1 cellular context compared by ENCODE assay signal in the genomic region with DNA sequence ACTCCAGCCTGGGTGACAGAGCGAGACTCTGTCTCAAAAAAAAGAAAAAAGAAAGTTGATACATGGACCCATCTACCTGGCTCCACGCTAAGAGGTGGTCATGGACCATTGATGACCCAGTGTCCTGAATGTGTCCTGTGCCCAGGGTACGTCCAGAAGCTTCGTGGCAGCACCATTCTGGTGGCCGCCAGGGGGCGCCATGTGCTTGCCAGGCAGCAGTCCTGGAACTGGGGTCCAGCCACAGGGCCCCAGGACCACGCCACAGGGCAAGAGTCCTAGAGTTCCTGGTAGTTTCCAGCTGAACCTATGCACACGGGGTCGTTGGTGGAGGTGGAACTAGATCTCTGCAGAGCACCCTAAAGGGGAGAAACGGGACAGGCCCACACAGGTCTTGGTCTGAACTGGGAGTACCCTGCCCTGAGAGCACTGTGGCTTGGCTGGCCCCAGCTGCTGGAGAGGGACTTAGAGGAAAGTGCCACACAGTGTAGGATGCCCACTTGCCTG.
TF ChIP-seq lines count a peak whose summit lies in the region.

No MANE protein-coding gene starts in this region.

TF ChIP-seq in HEK293, 187 proteins besides CTCF, POLR2A, EP300 and RAD21 (continued from another document and continues in another):
- TF ChIP-seq ZNF132 (tag by site-specific recombination; IDR thresholded peaks at IDR 0.05; ENCODE audit: borderline replicate concordance) (no peak), PRDM2 (tag by site-specific recombination; IDR thresholded peaks at IDR 0.05; ENCODE audit: borderline replicate concordance) (no peak), ZFP69B (tag by site-specific recombination; IDR thresholded peaks at IDR 0.05) (0 out of 2 replicates have a peak, but pooled peaks have one; percentile 52), ZSCAN30 (tag by site-specific recombination; IDR thresholded peaks at IDR 0.05) (peak; percentile 71; the same call in 1 of the 2 replicates), ZNF341 (tag by site-specific recombination; IDR thresholded peaks at IDR 0.05; ENCODE audit: low read depth) (no peak), ZEB2 (tag by site-specific recombination; IDR thresholded peaks at IDR 0.05) (peak; percentile 52; the same call in 1 of the 2 replicates), ZNF791 (tag by site-specific recombination; IDR thresholded peaks at IDR 0.05) (0 out of 2 replicates have a peak, but pooled peaks have one; percentile 4), ZXDB (tag by site-specific recombination; IDR thresholded peaks at IDR 0.05) (0 out of 2 replicates have a peak, but pooled peaks have one; percentile 20), ZNF621 (tag by site-specific recombination; IDR thresholded peaks at IDR 0.05) (no peak), ZBTB20 (tag by site-specific recombination; IDR thresholded peaks at IDR 0.05) (peak; percentile 71; the same call in 1 of the 2 replicates), BCL11B (tag by site-specific recombination; IDR thresholded peaks at IDR 0.05; ENCODE audit: low read depth) (peak; percentile 39; the same call in 1 of the 2 replicates), ZNF555 (tag by site-specific recombination; conservative IDR thresholded peaks at IDR 0.05) (no peak), ZNF571 (tag by site-specific recombination; IDR thresholded peaks at IDR 0.05) (no peak), ZNF843 (tag by site-specific recombination; IDR thresholded peaks at IDR 0.05) (0 out of 2 replicates have a peak, but pooled peaks have one; percentile 53), ZNF654 (tag by site-specific recombination; IDR thresholded peaks at IDR 0.05; ENCODE audit: low read depth) (peak; percentile 79), KLF8 (tag by site-specific recombination; IDR thresholded peaks at IDR 0.05) (0 out of 2 replicates have a peak, but pooled peaks have one; percentile 24), IKZF3 (tag by site-specific recombination; IDR thresholded peaks at IDR 0.05) (0 out of 2 replicates have a peak, but pooled peaks have one; percentile 6), ZNF521 (tag by site-specific recombination; IDR thresholded peaks at IDR 0.05) (no peak), ZNF660 (tag by site-specific recombination; IDR thresholded peaks at IDR 0.05) (peak; percentile 89), GLIS1 (tag by site-specific recombination; IDR thresholded peaks at IDR 0.05) (no peak), ZNF239 (tag by site-specific recombination; IDR thresholded peaks at IDR 0.05) (peak; percentile 75; the same call in 1 of the 2 replicates), ZNF121 (tag by site-specific recombination; IDR thresholded peaks at IDR 0.05) (peak; percentile 83), KLF16 (tag by site-specific recombination; IDR thresholded peaks at IDR 0.05) (peak; percentile 41; the same call in 1 of the 2 replicates), ZNF266 (tag by site-specific recombination; IDR thresholded peaks at IDR 0.05; ENCODE audit: low read depth) (0 out of 2 replicates have a peak, but pooled peaks have one; percentile 20), KLF7 (tag by site-specific recombination; IDR thresholded peaks at IDR 0.05; ENCODE audit: borderline replicate concordance) (no peak; the same call in 1 of the 2 replicates), ZNF549 (tag by site-specific recombination; IDR thresholded peaks at IDR 0.05) (no peak), EGR2 (tag by site-specific recombination; IDR thresholded peaks at IDR 0.05; ENCODE audit: low read depth) (no peak), ZNF391 (tag by site-specific recombination; IDR thresholded peaks at IDR 0.05; ENCODE audit: borderline replicate concordance, low read depth) (no peak; the same call in 1 of the 2 replicates), PRDM10 (tag by site-specific recombination; IDR thresholded peaks at IDR 0.05) (peak; percentile 36), ZNF394 (tag by site-specific recombination; IDR thresholded peaks at IDR 0.05; ENCODE audit: borderline replicate concordance) (peak; percentile 80), ZNF324 (tag by site-specific recombination; IDR thresholded peaks at IDR 0.05) (peak; percentile 38; the same call in 1 of the 2 replicates), ZNF792 (tag by site-specific recombination; IDR thresholded peaks at IDR 0.05) (peak; percentile 70; the same call in 1 of the 2 replicates), ZNF830 (tag by site-specific recombination; IDR thresholded peaks at IDR 0.05; ENCODE audit: low read depth) (no peak), ZNF174 (tag by site-specific recombination; IDR thresholded peaks at IDR 0.05) (no peak), ZFP37 (tag by site-specific recombination; IDR thresholded peaks at IDR 0.05) (0 out of 2 replicates have a peak, but pooled peaks have one; percentile 21), ZNF623 (tag by site-specific recombination; IDR thresholded peaks at IDR 0.05) (0 out of 2 replicates have a peak, but pooled peaks have one; percentile 12), YY2 (tag by site-specific recombination; IDR thresholded peaks at IDR 0.05) (0 out of 2 replicates have a peak, but pooled peaks have one; percentile 38)
- TF ChIP-seq, protein P1, sequence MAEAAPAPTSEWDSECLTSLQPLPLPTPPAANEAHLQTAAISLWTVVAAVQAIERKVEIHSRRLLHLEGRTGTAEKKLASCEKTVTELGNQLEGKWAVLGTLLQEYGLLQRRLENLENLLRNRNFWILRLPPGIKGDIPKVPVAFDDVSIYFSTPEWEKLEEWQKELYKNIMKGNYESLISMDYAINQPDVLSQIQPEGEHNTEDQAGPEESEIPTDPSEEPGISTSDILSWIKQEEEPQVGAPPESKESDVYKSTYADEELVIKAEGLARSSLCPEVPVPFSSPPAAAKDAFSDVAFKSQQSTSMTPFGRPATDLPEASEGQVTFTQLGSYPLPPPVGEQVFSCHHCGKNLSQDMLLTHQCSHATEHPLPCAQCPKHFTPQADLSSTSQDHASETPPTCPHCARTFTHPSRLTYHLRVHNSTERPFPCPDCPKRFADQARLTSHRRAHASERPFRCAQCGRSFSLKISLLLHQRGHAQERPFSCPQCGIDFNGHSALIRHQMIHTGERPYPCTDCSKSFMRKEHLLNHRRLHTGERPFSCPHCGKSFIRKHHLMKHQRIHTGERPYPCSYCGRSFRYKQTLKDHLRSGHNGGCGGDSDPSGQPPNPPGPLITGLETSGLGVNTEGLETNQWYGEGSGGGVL (tag by site-specific recombination; IDR thresholded peaks at IDR 0.05) = no peak
- TF ChIP-seq, protein P2, sequence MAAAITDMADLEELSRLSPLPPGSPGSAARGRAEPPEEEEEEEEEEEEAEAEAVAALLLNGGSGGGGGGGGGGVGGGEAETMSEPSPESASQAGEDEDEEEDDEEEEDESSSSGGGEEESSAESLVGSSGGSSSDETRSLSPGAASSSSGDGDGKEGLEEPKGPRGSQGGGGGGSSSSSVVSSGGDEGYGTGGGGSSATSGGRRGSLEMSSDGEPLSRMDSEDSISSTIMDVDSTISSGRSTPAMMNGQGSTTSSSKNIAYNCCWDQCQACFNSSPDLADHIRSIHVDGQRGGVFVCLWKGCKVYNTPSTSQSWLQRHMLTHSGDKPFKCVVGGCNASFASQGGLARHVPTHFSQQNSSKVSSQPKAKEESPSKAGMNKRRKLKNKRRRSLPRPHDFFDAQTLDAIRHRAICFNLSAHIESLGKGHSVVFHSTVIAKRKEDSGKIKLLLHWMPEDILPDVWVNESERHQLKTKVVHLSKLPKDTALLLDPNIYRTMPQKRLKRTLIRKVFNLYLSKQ (tag by site-specific recombination; IDR thresholded peaks at IDR 0.05; ENCODE audit: borderline replicate concordance) = no peak
- TF ChIP-seq, protein P3, sequence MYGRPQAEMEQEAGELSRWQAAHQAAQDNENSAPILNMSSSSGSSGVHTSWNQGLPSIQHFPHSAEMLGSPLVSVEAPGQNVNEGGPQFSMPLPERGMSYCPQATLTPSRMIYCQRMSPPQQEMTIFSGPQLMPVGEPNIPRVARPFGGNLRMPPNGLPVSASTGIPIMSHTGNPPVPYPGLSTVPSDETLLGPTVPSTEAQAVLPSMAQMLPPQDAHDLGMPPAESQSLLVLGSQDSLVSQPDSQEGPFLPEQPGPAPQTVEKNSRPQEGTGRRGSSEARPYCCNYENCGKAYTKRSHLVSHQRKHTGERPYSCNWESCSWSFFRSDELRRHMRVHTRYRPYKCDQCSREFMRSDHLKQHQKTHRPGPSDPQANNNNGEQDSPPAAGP (tag by site-specific recombination; IDR thresholded peaks at IDR 0.05) = no peak
- TF ChIP-seq, protein P4, sequence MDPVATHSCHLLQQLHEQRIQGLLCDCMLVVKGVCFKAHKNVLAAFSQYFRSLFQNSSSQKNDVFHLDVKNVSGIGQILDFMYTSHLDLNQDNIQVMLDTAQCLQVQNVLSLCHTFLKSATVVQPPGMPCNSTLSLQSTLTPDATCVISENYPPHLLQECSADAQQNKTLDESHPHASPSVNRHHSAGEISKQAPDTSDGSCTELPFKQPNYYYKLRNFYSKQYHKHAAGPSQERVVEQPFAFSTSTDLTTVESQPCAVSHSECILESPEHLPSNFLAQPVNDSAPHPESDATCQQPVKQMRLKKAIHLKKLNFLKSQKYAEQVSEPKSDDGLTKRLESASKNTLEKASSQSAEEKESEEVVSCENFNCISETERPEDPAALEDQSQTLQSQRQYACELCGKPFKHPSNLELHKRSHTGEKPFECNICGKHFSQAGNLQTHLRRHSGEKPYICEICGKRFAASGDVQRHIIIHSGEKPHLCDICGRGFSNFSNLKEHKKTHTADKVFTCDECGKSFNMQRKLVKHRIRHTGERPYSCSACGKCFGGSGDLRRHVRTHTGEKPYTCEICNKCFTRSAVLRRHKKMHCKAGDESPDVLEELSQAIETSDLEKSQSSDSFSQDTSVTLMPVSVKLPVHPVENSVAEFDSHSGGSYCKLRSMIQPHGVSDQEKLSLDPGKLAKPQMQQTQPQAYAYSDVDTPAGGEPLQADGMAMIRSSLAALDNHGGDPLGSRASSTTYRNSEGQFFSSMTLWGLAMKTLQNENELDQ (tag by site-specific recombination; IDR thresholded peaks at IDR 0.05; ENCODE audit: low read depth) = no peak
- TF ChIP-seq, protein P5, sequence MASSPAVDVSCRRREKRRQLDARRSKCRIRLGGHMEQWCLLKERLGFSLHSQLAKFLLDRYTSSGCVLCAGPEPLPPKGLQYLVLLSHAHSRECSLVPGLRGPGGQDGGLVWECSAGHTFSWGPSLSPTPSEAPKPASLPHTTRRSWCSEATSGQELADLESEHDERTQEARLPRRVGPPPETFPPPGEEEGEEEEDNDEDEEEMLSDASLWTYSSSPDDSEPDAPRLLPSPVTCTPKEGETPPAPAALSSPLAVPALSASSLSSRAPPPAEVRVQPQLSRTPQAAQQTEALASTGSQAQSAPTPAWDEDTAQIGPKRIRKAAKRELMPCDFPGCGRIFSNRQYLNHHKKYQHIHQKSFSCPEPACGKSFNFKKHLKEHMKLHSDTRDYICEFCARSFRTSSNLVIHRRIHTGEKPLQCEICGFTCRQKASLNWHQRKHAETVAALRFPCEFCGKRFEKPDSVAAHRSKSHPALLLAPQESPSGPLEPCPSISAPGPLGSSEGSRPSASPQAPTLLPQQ (tag by site-specific recombination; IDR thresholded peaks at IDR 0.05) = no peak
